12 cellular contexts compared by ENCODE assay signal in the genomic region with DNA sequence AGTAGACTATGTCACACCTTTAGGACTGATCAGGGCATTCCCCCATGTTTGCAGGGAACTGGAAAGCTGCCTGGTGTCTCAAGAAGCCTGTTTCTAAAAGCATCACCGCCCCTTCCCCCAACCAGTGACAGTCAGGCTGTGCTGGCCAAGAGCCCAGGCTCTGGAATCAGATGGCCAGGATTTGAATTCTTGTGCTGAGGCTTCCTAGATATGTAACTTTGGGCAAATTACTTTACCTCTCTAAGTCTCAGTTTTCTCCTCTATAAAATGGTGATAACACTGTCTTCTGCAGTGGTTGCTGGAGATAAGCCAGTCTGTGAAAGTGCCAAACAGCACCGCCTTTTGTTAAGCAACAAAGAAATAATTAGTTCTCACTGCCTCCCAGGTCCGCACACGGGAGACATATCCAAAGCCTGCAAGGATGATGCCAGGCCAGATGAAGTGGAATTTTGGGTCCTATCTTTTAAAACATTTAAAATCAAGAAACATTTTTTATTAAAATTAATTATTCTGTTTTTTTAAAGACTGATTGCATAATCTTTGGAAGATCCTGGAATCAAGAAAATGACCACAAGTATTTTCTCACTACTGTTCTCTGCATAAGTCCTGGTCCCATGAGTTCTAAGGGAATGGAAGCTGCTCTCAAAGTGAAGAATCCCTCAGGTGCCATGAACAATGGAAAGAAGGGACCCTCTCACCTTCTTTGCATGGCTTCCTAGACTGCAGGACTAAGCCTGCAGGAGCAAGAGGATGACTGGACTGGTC. TPM values are rescaled to one million over a fixed set of nuclear protein-coding genes. Genes with fewer than 3 reads are reported as not detected.
A peak's percentile ranks its signal among the peaks of the same experiment; 100 is the strongest.
DNase-seq lines count a peak whose midpoint lies in the region; ATAC-seq and TF ChIP-seq lines count a peak whose summit lies in the region.
"Had no signal": no experiment of that assay in that cellular context is flagged by ENCODE, and none has a peak within 500 bp of the region (broad histone marks: within the 10 kb centered on the region; RNA-seq: fewer than 3 reads in every experiment).

No MANE protein-coding gene starts in this region.

- no peak for TF ChIP-seq RAD21 in SK-N-SH (IDR thresholded peaks at IDR 0.05; ENCODE audit: low read length)

- H3K9me2 ChIP-seq in SK-N-SH: no peaks in the 10 kb centered on the region

- no peak for TF ChIP-seq CTCF in AG09309 (IDR thresholded peaks at IDR 0.05; ENCODE audit: control insufficient read depth, insufficient read depth, low read depth, low read length, missing control alignments)
- TF ChIP-seq CTCF in SK-N-SH (IDR thresholded peaks at IDR 0.05): no peak
- TF ChIP-seq CTCF in fibroblast of lung (conservative IDR thresholded peaks at IDR 0.05 in 1 of 2, IDR thresholded peaks at IDR 0.05 in 1 of 2; ENCODE audit: low read depth in 1 of 2, low read length in 2 of 2): no peak

- H3K27me3 ChIP-seq in SK-N-SH (ENCODE audit: insufficient read depth): no peaks in the 10 kb centered on the region
- H3K27me3 ChIP-seq in fibroblast of lung (ENCODE audit: control insufficient read depth, insufficient read depth, low read length): no peaks in the 10 kb centered on the region
- H3K27me3 ChIP-seq: SJCRH30, upper lobe of right lung had no signal

- CTCF ChIA-PET in SK-N-SH (lab: Yijun Ruan, JAX): no interaction called here

- H3K4me2 ChIP-seq in SK-N-SH (no peak overlapping the region), fibroblast of lung (ENCODE audit: extremely low read depth, insufficient read depth, low read length) (no peak overlapping the region)

- H3K4me3 ChIP-seq in AG09309 (ENCODE audit: control insufficient read depth, low read depth, low read length) (no peak overlapping the region), SK-N-SH (ENCODE audit: low read depth in 2 of 2, low read length in 1 of 2) (no peak overlapping the region), fibroblast of lung (replicated peaks in 1 of 4; ENCODE audit: control extremely low read depth in 1 of 4, insufficient read depth in 1 of 4, low read depth in 3 of 4, low read length in 4 of 4) (no peak overlapping the region)
- H3K4me3 ChIP-seq: SJCRH30, upper lobe of right lung had no signal

- H3K79me2 ChIP-seq in SK-N-SH (ENCODE audit: insufficient read depth) (no peaks in the 10 kb centered on the region), fibroblast of lung (ENCODE audit: control insufficient read depth, insufficient read depth, low read length) (no peaks in the 10 kb centered on the region)

- H3K4me1 ChIP-seq in SK-N-SH (ENCODE audit: control insufficient read depth in 1 of 2, insufficient read depth in 2 of 2, low read depth in 1 of 2, low read length in 1 of 2): peaks cover 5 to 11% of the 10 kb centered on the region in 2 experiments; a peak in 1 of 4 replicates
- peaks cover 4% of the 10 kb centered on the region for H3K4me1 ChIP-seq in fibroblast of lung (ENCODE audit: control insufficient read depth, extremely low read depth, insufficient read depth, low read length)
- H3K4me1 ChIP-seq: SJCRH30 had no signal

- TF ChIP-seq EP300 in SK-N-SH (IDR thresholded peaks at IDR 0.05; ENCODE audit: borderline replicate concordance in 1 of 2, low read depth in 1 of 2, low read length in 1 of 2): no peak

- H2AFZ ChIP-seq in SK-N-SH (ENCODE audit: low read depth) (no peak overlapping the region), fibroblast of lung (ENCODE audit: low read length) (no peak overlapping the region)

- POLR2A ChIA-PET in SK-N-SH (lab: Yijun Ruan, JAX): no interaction called here

- H3K9ac ChIP-seq in SK-N-SH (no peak overlapping the region), fibroblast of lung (ENCODE audit: insufficient read depth, low read length) (no peak overlapping the region)

- H3K36me3 ChIP-seq in SK-N-SH (replicated peaks in 1 of 2; ENCODE audit: control insufficient read depth in 1 of 2, insufficient read depth in 2 of 2, low read length in 1 of 2) (peaks cover 31 to 83% of the 10 kb centered on the region in 2 experiments), fibroblast of lung (ENCODE audit: control insufficient read depth, insufficient read depth, low read length) (peaks cover 30% of the 10 kb centered on the region)

- DNase-seq in AG09309 (ENCODE audit: low read depth) (peak; percentile 18), SK-N-SH (peak; percentile 21), fibroblast of lung (ENCODE audit: low read depth in 2 of 2) (peak; percentile 47 to 62), midbrain (lab: John Stamatoyannopoulos, UW) (peak; percentile 64), NCI-H2029 treated with DMSO at 0.1 percent for 48 hours (lab: John Stamatoyannopoulos, UW) (no peak), DMS114 treated with DMSO at 0.1 percent for 48 hours (lab: John Stamatoyannopoulos, UW; ENCODE audit: unreplicated experiment) (no peak)
- DNase-seq: NCI-H748 treated with DMSO at 0.1 percent for 48 hours, SJCRH30, upper lobe of right lung had no signal

- H3K27ac ChIP-seq in SK-N-SH (ENCODE audit: low read depth in 2 of 2, low read length in 1 of 2) (peak overlapping the region in 1 of 2 experiments; percentile 22; a peak in 2 of 4 replicates), fibroblast of lung (ENCODE audit: insufficient read depth, low read length) (no peak overlapping the region)
- H3K27ac ChIP-seq: SJCRH30, upper lobe of right lung had no signal

- H3F3A ChIP-seq in SK-N-SH (replicated peaks; ENCODE audit: insufficient read depth): no peaks in the 10 kb centered on the region

- no peak for ATAC-seq in GM19328 (IDR thresholded peaks at IDR 0.05; ENCODE audit: unreplicated experiment)
- ATAC-seq in HG02870 (IDR thresholded peaks at IDR 0.05; ENCODE audit: unreplicated experiment): no peak
- ATAC-seq: activated T-helper 17 cell treated with anti-CD3 and anti-CD28 coated beads, Interleukin-2, amount 50 U/mL, for 72 hours; upper lobe of right lung had no signal

- H4K20me1 ChIP-seq in SK-N-SH (ENCODE audit: insufficient read depth) (no peaks in the 10 kb centered on the region), fibroblast of lung (ENCODE audit: control insufficient read depth, extremely low read depth, insufficient read depth, low read length) (no peaks in the 10 kb centered on the region)

- WGBS in SK-N-SH (ENCODE audit: low lambda C conversion rate): 95% methylated on average over 4 of the region's 4 CpGs

- H3K9me3 ChIP-seq in SK-N-SH: no peaks in the 10 kb centered on the region
- H3K9me3 ChIP-seq in fibroblast of lung (ENCODE audit: control insufficient read depth, insufficient read depth, low read depth, low read length): no peaks in the 10 kb centered on the region
- H3K9me3 ChIP-seq: SJCRH30, upper lobe of right lung had no signal

TF ChIP-seq in SK-N-SH, 30 proteins besides CTCF, POLR2A, EP300 and RAD21:
- TF ChIP-seq SIN3A (IDR thresholded peaks at IDR 0.05; ENCODE audit: borderline replicate concordance, low read depth, low read length) (no peak), RXRA (IDR thresholded peaks at IDR 0.05; ENCODE audit: borderline replicate concordance, low read depth) (no peak)

RNA-seq across cellular contexts. Expression of a gene that starts 13.9 kb away (rescaled TPM):
- polyA plus RNA-seq in SK-N-SH (2012; rRNA removed): 6.4 and 8.5 TPM in 2 replicates
- 5.6 and 6.6 TPM in 2 replicates for polyA plus RNA-seq in SK-N-SH (2012; cell fraction: cytosol; rRNA removed)
- 3.4 and 4.2 TPM in 2 replicates for polyA plus RNA-seq in SK-N-SH (2012; cell fraction: nucleus; rRNA removed)
- total RNA-seq in fibroblast of lung: 12.6 and 17.8 TPM in 2 replicates
- polyA plus RNA-seq in fibroblast of lung: 15.7 and 17.8 TPM in 2 replicates
- polyA plus RNA-seq in fibroblast of lung (2012): 9.5 and 10.5 TPM in 2 replicates
- 13.3 and 29.5 TPM in 2 replicates for polyA minus RNA-seq in fibroblast of lung (ENCODE audit: low replicate concordance)

RNA-seq across cellular contexts. Expression of a gene that starts 56.4 kb away (rescaled TPM):
- polyA plus RNA-seq in SK-N-SH (2012; rRNA removed) (13.9 and 17.6 TPM in 2 replicates), fibroblast of lung (25.3 and 28.8 TPM in 2 replicates)
- 10.1 and 11.5 TPM in 2 replicates for polyA plus RNA-seq in SK-N-SH (2012; cell fraction: cytosol; rRNA removed)
- 29.8 and 36.0 TPM in 2 replicates for polyA plus RNA-seq in SK-N-SH (2012; cell fraction: nucleus; rRNA removed)
- total RNA-seq in fibroblast of lung: 12.8 and 21.0 TPM in 2 replicates
- polyA plus RNA-seq in fibroblast of lung (2012): 17.6 and 20.8 TPM in 2 replicates
- 39.7 and 76.0 TPM in 2 replicates for polyA minus RNA-seq in fibroblast of lung (ENCODE audit: low replicate concordance)

RNA-seq across cellular contexts. Expression of a gene that starts 56.6 kb away (rescaled TPM):
- polyA plus RNA-seq in SK-N-SH (2012; rRNA removed) (7.7 and 11.2 TPM in 2 replicates), fibroblast of lung (33.0 and 40.9 TPM in 2 replicates)
- 10.7 and 11.0 TPM in 2 replicates for polyA plus RNA-seq in SK-N-SH (2012; cell fraction: cytosol; rRNA removed)
- polyA plus RNA-seq in SK-N-SH (2012; cell fraction: nucleus; rRNA removed): 2.0 and 4.6 TPM in 2 replicates
- total RNA-seq in fibroblast of lung: 31.1 and 44.4 TPM in 2 replicates
- 28.5 and 30.5 TPM in 2 replicates for polyA plus RNA-seq in fibroblast of lung (2012)
- 11.3 and 24.6 TPM in 2 replicates for polyA minus RNA-seq in fibroblast of lung (ENCODE audit: low replicate concordance)

Comparison
In these comparisons a context has a peak if more than half of its experiments do, and no peak if none do; other contexts are left out.
1. DNase-seq: peak in AG09309 (single experiment), SK-N-SH (single experiment), fibroblast of lung (2 of 2) and midbrain (single experiment); none in NCI-H2029 treated with DMSO at 0.1 percent for 48 hours (single experiment) and DMS114 treated with DMSO at 0.1 percent for 48 hours (single experiment).